ENCODE assay signal across 18 cellular contexts in genomic region chr20:48839518-48839917, GRCh38. TPM values are rescaled to one million over a fixed set of nuclear protein-coding genes. Genes with fewer than 3 reads are reported as not detected.
DNase-seq lines count a peak whose midpoint lies in the region; ATAC-seq, FAIRE-seq and TF ChIP-seq lines count a peak whose summit lies in the region.
"Had no signal": no experiment of that assay in that cellular context is flagged by ENCODE, and none has a peak within 500 bp of the region (broad histone marks: within the 10 kb centered on the region; RNA-seq: fewer than 3 reads in every experiment).

No MANE protein-coding gene starts in this region.

- no peaks in the 10 kb centered on the region for H3K79me2 ChIP-seq in HepG2 (ENCODE audit: insufficient read depth, low read length)
- no peaks in the 10 kb centered on the region for H3K79me2 ChIP-seq in H1 (ENCODE audit: control insufficient read depth in 1 of 2, insufficient read depth in 2 of 2, low read length in 2 of 2)

- DNase-seq in HepG2 (ENCODE audit: low spot score), result no peak
- DNase-seq in right lobe of liver, result no peak
- DNase-seq in HTR-8/SVneo (ENCODE audit: insufficient read length, low spot score), result no peak
- no peak for DNase-seq in H1 (ENCODE audit: low read depth in 1 of 2, low spot score in 2 of 2)
- DNase-seq in chondrocyte (ENCODE audit: low spot score), result no peak
- DNase-seq in ascending aorta (ENCODE audit: low spot score in 2 of 2), result no peak
- no peak for DNase-seq in middle frontal gyrus (ENCODE audit: extremely low spot score, low spot score)
- DNase-seq: C1 segment of cervical spinal cord, COR-L47, H7, KBM-7, NCI-H1092, NCI-H187, NCI-H2171 had no signal

- H3K4ac ChIP-seq in H1 (replicated peaks; ENCODE audit: insufficient read length, low read depth, low read length), result no peak overlapping the region

- H3K14ac ChIP-seq in H1 (ENCODE audit: insufficient read length), result no peak overlapping the region

- H3K27me3 ChIP-seq in HepG2 (ENCODE audit: control insufficient read depth in 1 of 2, insufficient read depth in 2 of 2, low read length in 2 of 2) (peaks cover 0 to 12% of the 10 kb centered on the region in 2 experiments; a peak in 2 of 5 replicates), right lobe of liver (no peaks in the 10 kb centered on the region), H1 (replicated peaks in 1 of 4; ENCODE audit: control insufficient read depth in 3 of 4, extremely low read depth in 1 of 4, insufficient read depth in 3 of 4, low read length in 3 of 4) (no peaks in the 10 kb centered on the region), ascending aorta (no peaks in the 10 kb centered on the region)
- H3K27me3 ChIP-seq: SJSA1 had no signal

- H3K36me3 Mint-ChIP-seq in chondrocyte (ENCODE audit: low read depth), result no peaks in the 10 kb centered on the region

- no peaks in the 10 kb centered on the region for H3K4me1 ChIP-seq in HepG2 (ENCODE audit: insufficient read depth, low read length)
- H3K4me1 ChIP-seq in right lobe of liver, result no peaks in the 10 kb centered on the region
- H3K4me1 ChIP-seq in H1 (replicated peaks in 1 of 4; ENCODE audit: control insufficient read depth in 3 of 4, insufficient read depth in 4 of 4, low read length in 3 of 4), result no peaks in the 10 kb centered on the region
- H3K4me1 ChIP-seq in ascending aorta, result no peaks in the 10 kb centered on the region

- H2AFZ ChIP-seq in HepG2 (ENCODE audit: low read length) (no peak overlapping the region), H1 (ENCODE audit: low read length) (no peak overlapping the region)

- no peak overlapping the region for H4K8ac ChIP-seq in H1 (ENCODE audit: extremely low read depth, insufficient read depth, low read length)

- TF ChIP-seq RAD21 in HepG2 (CRISPR knock-in tag; IDR thresholded peaks at IDR 0.05) (no peak), H1 (IDR thresholded peaks at IDR 0.05 in 1 of 2, conservative IDR thresholded peaks at IDR 0.05 in 1 of 2; ENCODE audit: low read depth in 2 of 2, low read length in 2 of 2) (no peak)

- no peak overlapping the region for H2BK120ac ChIP-seq in H1 (replicated peaks; ENCODE audit: low read depth, low read length)

- H2BK5ac ChIP-seq in H1 (ENCODE audit: low read depth, low read length), result no peak overlapping the region

- no peak overlapping the region for H3K18ac ChIP-seq in H1 (ENCODE audit: extremely low read depth, low read length)

- TF ChIP-seq POLR2A in HepG2 (IDR thresholded peaks at IDR 0.05; ENCODE audit: insufficient read depth in 1 of 2, low read depth in 2 of 2, low read length in 2 of 2) (no peak), right lobe of liver (IDR thresholded peaks at IDR 0.05) (no peak), H1 (IDR thresholded peaks at IDR 0.05; ENCODE audit: control extremely low read depth in 1 of 2, low read depth in 2 of 2, low read length in 2 of 2) (no peak)

- H2BK12ac ChIP-seq in H1 (ENCODE audit: low read depth, low read length), result no peak overlapping the region

- H3K23ac ChIP-seq in H1 (ENCODE audit: insufficient read length), result no peak overlapping the region

- no peaks in the 10 kb centered on the region for H3K23me2 ChIP-seq in H1 (ENCODE audit: low read depth, low read length)

- no peak for ATAC-seq in HepG2
- no peak for ATAC-seq in right lobe of liver

- 39% methylated on average over 8 of the region's 8 CpGs for WGBS in HepG2 (ENCODE audit: low lambda C conversion rate)
- 13% methylated on average over 1 of the region's 8 CpGs for WGBS in right lobe of liver (ENCODE audit: insufficient coverage, low coverage, low lambda C conversion rate, missing lambda C conversion rate)
- 75% methylated on average over 8 of the region's 8 CpGs; no CpG with 5 or more reads in 1 of the 2 experiments for WGBS in H1 (ENCODE audit: extremely low coverage in 1 of 2, insufficient coverage in 1 of 2, insufficient read length in 1 of 2, insufficient replicate concordance in 2 of 2, low coverage in 1 of 2, low lambda C conversion rate in 2 of 2, missing lambda C conversion rate in 1 of 2), 2 experiments

- H3K9me3 ChIP-seq in HepG2 (ENCODE audit: low read length), result no peaks in the 10 kb centered on the region
- H3K9me3 ChIP-seq in right lobe of liver, result no peaks in the 10 kb centered on the region
- H3K9me3 ChIP-seq in H1 (ENCODE audit: insufficient read depth in 2 of 2, low read depth in 1 of 2, low read length in 1 of 2), result no peaks in the 10 kb centered on the region
- H3K9me3 ChIP-seq in ascending aorta, result no peaks in the 10 kb centered on the region
- H3K9me3 ChIP-seq: SJSA1 had no signal

- no TSS peak for BruUV-seq in HepG2 (replicated peaks; lab: Mats Ljungman, UMichigan)

- H3K4me3 ChIP-seq in HepG2 (replicated peaks in 1 of 3; ENCODE audit: insufficient read depth in 1 of 3, low read depth in 2 of 3, low read length in 3 of 3), result no peak overlapping the region
- no peak overlapping the region for H3K4me3 ChIP-seq in right lobe of liver
- no peak overlapping the region for H3K4me3 ChIP-seq in H1 (ENCODE audit: extremely low read depth in 1 of 4, insufficient read depth in 2 of 4, low read depth in 3 of 4, low read length in 4 of 4)
- H3K4me3 ChIP-seq in ascending aorta, result no peak overlapping the region
- H3K4me3 ChIP-seq: SJSA1 had no signal

- no peak overlapping the region for H3K27ac Mint-ChIP-seq in chondrocyte (ENCODE audit: unreplicated experiment)

- no peak overlapping the region for H2BK20ac ChIP-seq in H1 (ENCODE audit: low read length)

- H3K4me2 ChIP-seq in HepG2 (ENCODE audit: low read depth, low read length) (no peak overlapping the region), H1 (ENCODE audit: insufficient read depth in 1 of 2, low read depth in 2 of 2, low read length in 2 of 2) (no peak overlapping the region)

- no peak overlapping the region for H2BK15ac ChIP-seq in H1 (ENCODE audit: low read length)

- no peak overlapping the region for H4K5ac ChIP-seq in H1 (ENCODE audit: insufficient read length, low read depth, low read length)

- FAIRE-seq in HepG2 (lab: Jason Lieb, UNC) (no peak), HTR-8/SVneo (lab: Jason Lieb, UNC) (peak; percentile 65), H1 (lab: Jason Lieb, UNC) (no peak)

- H3K9me3 Mint-ChIP-seq in chondrocyte (ENCODE audit: low read depth), result no peaks in the 10 kb centered on the region

- POLR2A ChIA-PET in HepG2 (lab: Yijun Ruan, JAX) (no interaction called here), H1 (lab: Charles Lee; ENCODE audit: partially characterized antibody) (no interaction called here)

- H3K79me1 ChIP-seq in H1 (ENCODE audit: low read depth, low read length), result no peaks in the 10 kb centered on the region

- H4K20me1 ChIP-seq in HepG2 (ENCODE audit: insufficient read depth, low read length) (no peaks in the 10 kb centered on the region), H1 (replicated peaks in 1 of 2; ENCODE audit: control insufficient read depth in 1 of 2, insufficient read depth in 2 of 2, low read length in 2 of 2) (no peaks in the 10 kb centered on the region)

- no peak for TF ChIP-seq CTCF in HepG2 (CRISPR knock-in tag; IDR thresholded peaks at IDR 0.05)
- no peak for TF ChIP-seq CTCF in right lobe of liver (IDR thresholded peaks at IDR 0.05)
- TF ChIP-seq CTCF in H1 (IDR thresholded peaks at IDR 0.05; ENCODE audit: control extremely low read depth in 1 of 3, insufficient read depth in 1 of 3, low read depth in 1 of 3, low read length in 3 of 3), result no peak
- no peak for TF ChIP-seq CTCF in chondrocyte (IDR thresholded peaks at IDR 0.05)
- TF ChIP-seq CTCF in ascending aorta (IDR thresholded peaks at IDR 0.05), result no peak

- H3K27me3 Mint-ChIP-seq in chondrocyte (ENCODE audit: low read depth), result peaks cover 3% of the 10 kb centered on the region

- H3K36me3 ChIP-seq in HepG2 (replicated peaks in 1 of 2; ENCODE audit: control insufficient read depth in 1 of 2, insufficient read depth in 2 of 2, low read length in 2 of 2) (no peaks in the 10 kb centered on the region), right lobe of liver (no peaks in the 10 kb centered on the region), H1 (ENCODE audit: control insufficient read depth in 2 of 4, insufficient read depth in 4 of 4, low read length in 3 of 4) (no peaks in the 10 kb centered on the region), ascending aorta (no peaks in the 10 kb centered on the region)
- H3K36me3 ChIP-seq: SJSA1 had no signal

- no peak overlapping the region for H3K27ac ChIP-seq in HepG2 (ENCODE audit: extremely low read length, insufficient read depth, low read length)
- no peak overlapping the region for H3K27ac ChIP-seq in right lobe of liver
- no peak overlapping the region for H3K27ac ChIP-seq in H1 (ENCODE audit: low read depth, low read length)
- peak overlapping the region; percentile 56 for H3K27ac ChIP-seq in temporal lobe (ENCODE audit: low read depth, low read length)
- H3K27ac ChIP-seq in ascending aorta, result no peak overlapping the region
- H3K27ac ChIP-seq: 22Rv1, RWPE1, SJSA1 had no signal

- in situ Hi-C loops in HepG2 (cut with HindIII; ENCODE audit: extremely low pct_ligation_motif_present, low pct_unique_long_range_greater_than_20kb), result no loop called here

- H3K4me1 Mint-ChIP-seq in chondrocyte (ENCODE audit: low read depth), result peaks cover 15% of the 10 kb centered on the region

- H3K56ac ChIP-seq in H1 (replicated peaks; ENCODE audit: insufficient read length, low read depth, low read length), result no peak overlapping the region

- intact Hi-C loops in HepG2 (cut with micrococcal nuclease; ENCODE audit: unreplicated experiment) (no loop called here), right lobe of liver (cut with DNase I) (no loop called here), ascending aorta (cut with DNase I) (no loop called here)

- CTCF ChIA-PET in HepG2 (lab: Yijun Ruan, JAX; ENCODE audit: low intra/inter-chr PET ratio, low total read pairs) (no interaction called here), H1 (lab: Charles Lee; ENCODE audit: partially characterized antibody) (interaction anchor here (1.3 kb wide), 1 partner anchor 11 kb away, joined by 3 read pairs; the partner anchor contains the start of gene PREX1)

- no peak overlapping the region for H3K4me3 Mint-ChIP-seq in chondrocyte (ENCODE audit: unreplicated experiment)

- TF ChIP-seq EP300 in HepG2 (IDR thresholded peaks at IDR 0.05; ENCODE audit: low read depth in 2 of 2, low read length in 2 of 2) (no peak), HepG2 (CRISPR knock-in tag; IDR thresholded peaks at IDR 0.05; ENCODE audit: borderline replicate concordance) (no peak), H1 (IDR thresholded peaks at IDR 0.05; ENCODE audit: borderline replicate concordance in 1 of 2, low read depth in 2 of 2, low read length in 2 of 2) (no peak)

- no peak overlapping the region for H3K9ac ChIP-seq in HepG2 (ENCODE audit: insufficient read depth, low read depth, low read length)
- H3K9ac ChIP-seq in H1 (replicated peaks in 1 of 4; ENCODE audit: extremely low read depth in 1 of 4, low read depth in 3 of 4, low read length in 3 of 4), result no peak overlapping the region

- no peak overlapping the region for H2AK5ac ChIP-seq in H1 (ENCODE audit: low read depth, low read length)

- H4K91ac ChIP-seq in H1 (replicated peaks; ENCODE audit: insufficient read length, low read length), result no peak overlapping the region

RNA-seq across cellular contexts. Expression of gene PREX1, which starts 11.7 kb away (rescaled TPM):
- total RNA-seq in HepG2 (2016; rRNA removed; fragmentation: Illumina TruSeq; extraction: Trizol), result 0.02 and 0.06 TPM in 2 replicates
- under 0.01 TPM in 1 of 2 replicates, not detected in the other for total RNA-seq in HepG2 (2016; cell fraction: cytosol; rRNA removed; fragmentation: Illumina TruSeq; extraction: Trizol; ENCODE audit: low read depth)
- 0.02 TPM in 1 of 2 replicates, not detected in the other for total RNA-seq in HepG2 (2016; cell fraction: insoluble cytoplasmic fraction; rRNA removed; fragmentation: Illumina TruSeq; extraction: Trizol)
- total RNA-seq in HepG2 (2016; cell fraction: membrane; rRNA removed; fragmentation: Illumina TruSeq; extraction: Trizol), result 0.03 and 0.56 TPM in 2 replicates
- not detected in 2 replicates for total RNA-seq in HepG2 (2016; cell fraction: nucleus; rRNA removed; fragmentation: Illumina TruSeq; extraction: Trizol)
- 0.04 and 0.05 TPM in 2 replicates for polyA plus RNA-seq in HepG2 (2011; rRNA removed)
- 0.03 and 0.07 TPM in 2 replicates for polyA plus RNA-seq in HepG2 (2011; cell fraction: cytosol; rRNA removed)
- polyA plus RNA-seq in HepG2 (2011; cell fraction: nucleus; rRNA removed), result 0.17 and 0.19 TPM in 2 replicates
- polyA plus RNA-seq in HepG2 (2012), result 0.03 and 0.05 TPM in 2 replicates
- polyA plus RNA-seq in HepG2 (2016; cell fraction: cytosol; fragmentation: Illumina TruSeq; extraction: Trizol; ENCODE audit: low read depth), result 0.02 TPM in 1 of 2 replicates, not detected in the other
- polyA plus RNA-seq in HepG2 (2016; cell fraction: insoluble cytoplasmic fraction; fragmentation: Illumina TruSeq; extraction: Trizol; ENCODE audit: low read depth), result not detected in 2 replicates
- not detected in 2 replicates for polyA plus RNA-seq in HepG2 (2016; cell fraction: membrane; fragmentation: Illumina TruSeq; extraction: Trizol; ENCODE audit: low read depth)
- not detected in 2 replicates for polyA plus RNA-seq in HepG2 (2016; cell fraction: nucleus; fragmentation: Illumina TruSeq; extraction: Trizol; ENCODE audit: insufficient read depth, low read depth)
- 0.08 and 15.2 TPM in 2 replicates for polyA minus RNA-seq in HepG2 (2011; rRNA and poly(A)+ RNA removed; ENCODE audit: low replicate concordance)
- 0.20 and 0.44 TPM in 2 replicates for polyA minus RNA-seq in HepG2 (2011; cell fraction: cytosol; rRNA and poly(A)+ RNA removed)
- 0.12 and 0.13 TPM in 2 replicates for polyA minus RNA-seq in HepG2 (2011; cell fraction: nucleus; rRNA and poly(A)+ RNA removed)
- total RNA-seq in right lobe of liver, result 10 to 100 TPM in 2 of 6 experiments, 1 to 10 TPM in 4; 4.4 to 11.1 (median 8.7) TPM
- 12.8 and 13.5 TPM in 2 replicates for total RNA-seq in H1 (2021; fragmentation: NEBNext Ultra II Directional; extraction: Animal tissue kit (Norgen Biotek cat#: 25700))
- 10.7 and 13.4 TPM in 2 replicates for polyA plus RNA-seq in H1 (2011; rRNA removed)
- 9.6 TPM for polyA plus RNA-seq in H1 (2011; cell fraction: cytosol; rRNA removed)
- polyA plus RNA-seq in H1 (2011; cell fraction: nucleus; rRNA removed), result 17.7 TPM
- polyA plus RNA-seq in H1 (2012, experiment 1 of 2), result 8.8 to 13.0 TPM (median 12.7 TPM) in 4 replicates
- polyA plus RNA-seq in H1 (2012, experiment 2 of 2), result 8.5 TPM
- polyA plus RNA-seq in H1 (2013, experiment 1 of 2), result 6.3 TPM
- 6.2 TPM for polyA plus RNA-seq in H1 (2013, experiment 2 of 2)
- polyA minus RNA-seq in H1 (2011; rRNA and poly(A)+ RNA removed), result 12.9 and 16.1 TPM in 2 replicates
- polyA minus RNA-seq in H1 (2011; cell fraction: cytosol; rRNA and poly(A)+ RNA removed), result 9.6 TPM
- polyA minus RNA-seq in H1 (2011; cell fraction: nucleus; rRNA and poly(A)+ RNA removed), result 8.8 TPM
- total RNA-seq in temporal lobe, result 16.0 TPM
- 3.0 to 5.0 TPM (median 3.3 TPM) in 3 replicates for total RNA-seq in chondrocyte
- total RNA-seq in ascending aorta, result 75.4 TPM

Comparison
In these comparisons a context has a peak if more than half of its experiments do, and no peak if none do; other contexts are left out.
1. Of the 41 proteins assayed by ChIP-seq in both HepG2 and H1: peak only in HepG2: none; only in H1: CREB1 and MAX; in both: none; in neither: 39.